In the genomic region with DNA sequence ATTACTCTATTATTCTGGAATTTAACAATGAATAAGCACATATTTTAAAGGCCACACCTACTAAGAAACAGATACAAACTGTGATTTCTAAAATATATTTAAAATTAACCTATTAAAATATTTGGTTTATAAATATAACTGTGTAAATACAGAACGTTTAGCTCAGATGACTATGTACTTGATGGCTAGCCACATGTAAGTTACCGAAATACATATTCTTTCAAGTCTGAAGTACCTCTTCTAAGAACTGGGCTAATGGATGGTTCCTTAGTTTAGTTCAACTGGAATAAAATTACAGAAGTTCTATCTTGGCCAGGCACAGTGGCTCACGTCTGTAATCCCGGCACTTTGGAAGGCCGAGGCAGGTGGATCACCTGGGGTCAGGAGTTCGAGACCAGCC, we compare ENCODE assay signal across 23 cellular contexts. TPM values are rescaled to one million over a fixed set of nuclear protein-coding genes. Genes with fewer than 3 reads are reported as not detected.
"Had no signal": no experiment of that assay in that cellular context is flagged by ENCODE, and none has a peak within 500 bp of the region (broad histone marks: within the 10 kb centered on the region; RNA-seq: fewer than 3 reads in every experiment).

No MANE protein-coding gene starts in this region.

- H3K27me3 Mint-ChIP-seq: effector memory CD8-positive, alpha-beta T cell; naive thymus-derived CD8-positive, alpha-beta T cell; stimulated activated naive CD8-positive, alpha-beta T cell treated with anti-CD3 and anti-CD28 coated beads, Interleukin-15, amount 100 ng/mL, for 72 hours had no signal

- H3K27me3 ChIP-seq: esophagus squamous epithelium, right atrium auricular region, suprapubic skin, transverse colon, vagina had no signal

- H3K4me3 Mint-ChIP-seq: effector memory CD8-positive, alpha-beta T cell; naive thymus-derived CD8-positive, alpha-beta T cell; nephron progenitor cell; stimulated activated naive CD8-positive, alpha-beta T cell treated with anti-CD3 and anti-CD28 coated beads, Interleukin-15, amount 100 ng/mL, for 72 hours had no signal

- H3K4me1 ChIP-seq: esophagus squamous epithelium, prostate gland, right atrium auricular region, suprapubic skin, transverse colon, vagina had no signal

- H3K36me3 ChIP-seq: esophagus squamous epithelium, prostate gland, right atrium auricular region, suprapubic skin, transverse colon, vagina had no signal

- H3K27ac ChIP-seq: esophagus squamous epithelium, prostate gland, right atrium auricular region, suprapubic skin, transverse colon, vagina had no signal

- H3K4me1 Mint-ChIP-seq: naive thymus-derived CD8-positive, alpha-beta T cell; stimulated activated naive CD8-positive, alpha-beta T cell treated with anti-CD3 and anti-CD28 coated beads, Interleukin-15, amount 100 ng/mL, for 72 hours had no signal

- DNase-seq: cortex of kidney; effector memory CD8-positive, alpha-beta T cell; erythroblast; esophagus squamous epithelium; head of caudate nucleus; naive thymus-derived CD8-positive, alpha-beta T cell; nephron progenitor cell; nucleus accumbens; stimulated activated CD4-positive, alpha-beta T cell treated with anti-CD3 and anti-CD28 coated beads, Interleukin-12 subunit alpha, Interleukin-12 subunit beta, amount 100 ng/mL, for 4 hours; stimulated activated CD4-positive, alpha-beta T cell treated with anti-CD3 and anti-CD28 coated beads, Interleukin-1b, Interleukin-23, amount 100 ng/mL, for 48 hours; stimulated activated CD4-positive, alpha-beta T cell treated with anti-CD3 and anti-CD28 coated beads, Interleukin-4, amount 100 ng/mL, for 1 hour; stimulated activated CD8-positive, alpha-beta memory T cell treated with anti-CD3 and anti-CD28 coated beads, Interleukin-4, amount 100 ng/mL, for 48 hours; stimulated activated naive CD4-positive, alpha-beta T cell; stimulated activated naive CD8-positive, alpha-beta T cell treated with anti-CD3 and anti-CD28 coated beads, Interleukin-15, amount 100 ng/mL, for 72 hours; transverse colon had no signal

- FAIRE-seq: keratinocyte had no signal

- ATAC-seq: effector memory CD8-positive, alpha-beta T cell; left lobe of liver; naive thymus-derived CD8-positive, alpha-beta T cell; sciatic nerve; stimulated activated naive CD8-positive, alpha-beta T cell treated with anti-CD3 and anti-CD28 coated beads, Interleukin-15, amount 100 ng/mL, for 72 hours had no signal

- H3K27ac Mint-ChIP-seq: effector memory CD8-positive, alpha-beta T cell; naive thymus-derived CD8-positive, alpha-beta T cell; nephron progenitor cell; stimulated activated naive CD8-positive, alpha-beta T cell treated with anti-CD3 and anti-CD28 coated beads, Interleukin-15, amount 100 ng/mL, for 72 hours had no signal

- H3K9me3 Mint-ChIP-seq: effector memory CD8-positive, alpha-beta T cell; naive thymus-derived CD8-positive, alpha-beta T cell; nephron progenitor cell; stimulated activated naive CD8-positive, alpha-beta T cell treated with anti-CD3 and anti-CD28 coated beads, Interleukin-15, amount 100 ng/mL, for 72 hours had no signal

- H3K4me2 ChIP-seq: smooth muscle cell had no signal

- H3K9me3 ChIP-seq: esophagus squamous epithelium, prostate gland, right atrium auricular region, suprapubic skin, transverse colon, vagina had no signal

- H3K4me3 ChIP-seq: esophagus squamous epithelium, prostate gland, right atrium auricular region, smooth muscle cell, suprapubic skin, transverse colon, vagina had no signal

RNA-seq across cellular contexts. Expression of a gene that starts 33.4 kb away (rescaled TPM):
- polyA plus RNA-seq: keratinocyte had no signal
